ENCODE assay signal across 17 cellular contexts in genomic region chr2:109200616-109201464, GRCh38.
DNase-seq lines count a peak whose midpoint lies in the region; ATAC-seq and TF ChIP-seq lines count a peak whose summit lies in the region.
"Had no signal": no experiment of that assay in that cellular context is flagged by ENCODE, and none has a peak within 500 bp of the region (broad histone marks: within the 10 kb centered on the region; RNA-seq: fewer than 3 reads in every experiment).

No MANE protein-coding gene starts in this region.

- DNase-seq in stimulated activated naive CD8-positive, alpha-beta T cell treated with anti-CD3 and anti-CD28 coated beads, Interleukin-15, amount 100 ng/mL, for 72 hours = no peak
- DNase-seq in stimulated activated naive CD8-positive, alpha-beta T cell treated with anti-CD3 and anti-CD28 coated beads, Interleukin-15, Interleukin-2, amounts not matched to agents 100 U/mL and 50 U/mL, for 24 hours = no peak
- DNase-seq in left ventricle myocardium superior (peak; percentile 68), psoas muscle (no peak), colonic mucosa (no peak), SKM-1 (lab: John Stamatoyannopoulos, UW; ENCODE audit: unreplicated experiment) (no peak), left lung (no peak)
- DNase-seq in activated CD4-positive, CD25-positive, alpha-beta regulatory T cell (lab: John Stamatoyannopoulos, UW) = no peak
- DNase-seq: DMS 273 treated with DMSO at 0.1 percent for 48 hours, GF-D8, GOT3, KBM-7, NCI-H1417 treated with DMSO at 0.1 percent for 48 hours, NCI-H2029, NCI-H2171, NCI-H774 had no signal

- intact Hi-C loops in left ventricle myocardium superior (cut with micrococcal nuclease) (no loop called here), psoas muscle (cut with DNase I) (no loop called here), colonic mucosa (cut with DNase I) (no loop called here), left lung (cut with DNase I) (no loop called here)

- no peaks in the 10 kb centered on the region for H3K9me3 ChIP-seq in psoas muscle
- no peaks in the 10 kb centered on the region for H3K9me3 ChIP-seq in colonic mucosa
- no peaks in the 10 kb centered on the region for H3K9me3 ChIP-seq in left lung

- TF ChIP-seq CTCF in psoas muscle (IDR thresholded peaks at IDR 0.05) (no peak), colonic mucosa (IDR thresholded peaks at IDR 0.05) (no peak), left lung (IDR thresholded peaks at IDR 0.05) (no peak)

- no peaks in the 10 kb centered on the region for H3K27me3 Mint-ChIP-seq in stimulated activated naive CD8-positive, alpha-beta T cell treated with anti-CD3 and anti-CD28 coated beads, Interleukin-15, amount 100 ng/mL, for 72 hours

- peak overlapping the region in 1 of 2 donors; percentile 68 for H3K27ac Mint-ChIP-seq in stimulated activated naive CD8-positive, alpha-beta T cell treated with anti-CD3 and anti-CD28 coated beads, Interleukin-15, amount 100 ng/mL, for 72 hours

- no peak overlapping the region for H3K4me3 Mint-ChIP-seq in stimulated activated naive CD8-positive, alpha-beta T cell treated with anti-CD3 and anti-CD28 coated beads, Interleukin-15, amount 100 ng/mL, for 72 hours
- H3K4me3 Mint-ChIP-seq: CD14-positive monocyte had no signal

- H3K27ac ChIP-seq in psoas muscle (peak overlapping the region; percentile 46), colonic mucosa (no peak overlapping the region), left lung (no peak overlapping the region)

- H3K27me3 ChIP-seq in psoas muscle (ENCODE audit: insufficient read depth in 3 of 3, low read length in 2 of 3) (no peaks in the 10 kb centered on the region), colonic mucosa (no peaks in the 10 kb centered on the region), left lung (no peaks in the 10 kb centered on the region)

- H3K36me3 ChIP-seq in psoas muscle (ENCODE audit: insufficient read depth in 1 of 2, low read depth in 1 of 2) = no peaks in the 10 kb centered on the region
- H3K36me3 ChIP-seq in colonic mucosa = no peaks in the 10 kb centered on the region
- H3K36me3 ChIP-seq in left lung = no peaks in the 10 kb centered on the region

- peaks cover 41% of the 10 kb centered on the region for H3K4me1 ChIP-seq in psoas muscle
- H3K4me1 ChIP-seq in colonic mucosa = no peaks in the 10 kb centered on the region
- H3K4me1 ChIP-seq in left lung = no peaks in the 10 kb centered on the region

- no peaks in the 10 kb centered on the region for H3K9me3 Mint-ChIP-seq in stimulated activated naive CD8-positive, alpha-beta T cell treated with anti-CD3 and anti-CD28 coated beads, Interleukin-15, amount 100 ng/mL, for 72 hours

- H3K9ac ChIP-seq in colonic mucosa (ENCODE audit: low read depth in 2 of 2, low read length in 2 of 2) = no peak overlapping the region

- H3K4me3 ChIP-seq in psoas muscle (no peak overlapping the region), colonic mucosa (no peak overlapping the region), left lung (no peak overlapping the region)

- WGBS in psoas muscle, 3 donors = 78 to 83% (median 81%) methylated on average over 14 of the region's 14 CpGs

- ATAC-seq in stimulated activated naive CD8-positive, alpha-beta T cell treated with anti-CD3 and anti-CD28 coated beads, Interleukin-15, amount 100 ng/mL, for 72 hours = peak; percentile 8
- no peak for ATAC-seq in stimulated activated naive CD8-positive, alpha-beta T cell treated with anti-CD3 and anti-CD28 coated beads, Interleukin-15, Interleukin-2, amounts not matched to agents 100 U/mL and 50 U/mL, for 24 hours
- ATAC-seq in left ventricle myocardium superior (peak; percentile 82), psoas muscle (peak; percentile 31 to 66 (median 48)), left lung (no peak)

- H3K4me1 Mint-ChIP-seq in stimulated activated naive CD8-positive, alpha-beta T cell treated with anti-CD3 and anti-CD28 coated beads, Interleukin-15, amount 100 ng/mL, for 72 hours = peaks cover 11% of the 10 kb centered on the region
- H3K4me1 Mint-ChIP-seq: CD14-positive monocyte had no signal

Comparison
In these comparisons a context has a peak if more than half of its experiments do, and no peak if none do; other contexts are left out.
1. ATAC-seq: peak in stimulated activated naive CD8-positive, alpha-beta T cell treated with anti-CD3 and anti-CD28 coated beads, Interleukin-15, amount 100 ng/mL, for 72 hours (single experiment), left ventricle myocardium superior (single experiment) and psoas muscle (4 of 4); none in stimulated activated naive CD8-positive, alpha-beta T cell treated with anti-CD3 and anti-CD28 coated beads, Interleukin-15, Interleukin-2, amounts not matched to agents 100 U/mL and 50 U/mL, for 24 hours (single experiment) and left lung (single experiment).